9 cellular contexts compared by ENCODE assay signal in the genomic region with DNA sequence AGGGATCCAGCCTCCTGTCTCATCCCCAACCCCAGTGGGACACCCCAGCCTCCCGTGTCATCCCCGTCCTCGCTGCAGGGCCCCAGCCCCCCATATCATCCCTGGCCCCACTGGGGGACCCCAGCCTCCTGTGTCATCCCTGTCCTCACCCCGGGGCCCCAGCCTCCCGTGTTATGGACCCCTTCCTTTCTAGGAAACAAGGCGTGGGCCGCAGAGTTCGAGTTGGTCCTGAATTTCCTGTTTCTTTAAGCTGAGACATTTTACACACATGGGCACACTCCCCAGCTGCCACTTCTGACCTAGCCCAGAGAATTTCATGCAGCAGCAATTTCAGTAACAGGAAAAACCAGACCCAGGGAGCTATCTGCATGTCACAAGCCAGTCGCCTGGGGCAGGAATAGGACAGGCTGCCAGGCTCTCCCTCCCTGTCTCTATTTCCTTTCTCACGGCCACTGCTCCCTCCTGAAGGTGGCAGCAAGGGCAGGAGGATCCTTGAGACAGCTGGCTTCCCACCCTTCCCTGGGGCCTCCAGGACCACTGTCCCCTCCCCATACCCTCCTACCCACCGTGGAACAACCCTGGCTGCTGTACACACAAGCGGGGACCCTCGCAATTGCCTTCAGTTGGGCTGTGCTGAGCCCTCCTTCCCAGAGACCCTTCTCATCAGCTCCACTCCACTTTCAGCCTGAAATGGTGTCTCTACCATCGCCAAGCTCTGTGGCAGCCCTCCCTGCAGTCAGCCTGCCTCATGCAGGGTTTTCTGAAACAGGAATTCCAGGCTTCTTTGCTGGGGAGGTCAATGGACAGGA.
A peak's percentile ranks its signal among the peaks of the same experiment; 100 is the strongest.
DNase-seq lines count a peak whose midpoint lies in the region; ATAC-seq and TF ChIP-seq lines count a peak whose summit lies in the region.
"Had no signal": no experiment of that assay in that cellular context is flagged by ENCODE, and none has a peak within 500 bp of the region (broad histone marks: within the 10 kb centered on the region; RNA-seq: fewer than 3 reads in every experiment).

No MANE protein-coding gene starts in this region.

- no peaks in the 10 kb centered on the region for H4K20me1 ChIP-seq in Loucy (ENCODE audit: insufficient read depth, low read length, poor library complexity, severe bottlenecking)

- H3K36me3 ChIP-seq in Loucy (ENCODE audit: insufficient read depth, low read length) (no peaks in the 10 kb centered on the region), brain microvascular endothelial cell (replicated peaks) (no peaks in the 10 kb centered on the region)

- H3K9me3 ChIP-seq in Loucy (ENCODE audit: insufficient read depth, low read depth, low read length): no peaks in the 10 kb centered on the region

- H3K27ac Mint-ChIP-seq in HFFc6: no peak overlapping the region; the same call in 1 of the 2 replicates

- H3K27me3 ChIP-seq in Loucy (ENCODE audit: insufficient read depth, low read length, poor library complexity, severe bottlenecking) (no peaks in the 10 kb centered on the region), brain microvascular endothelial cell (replicated peaks) (no peaks in the 10 kb centered on the region)

- H3K4me3 ChIP-seq in Loucy (ENCODE audit: low read length, poor library complexity, severe bottlenecking) (no peak overlapping the region), brain microvascular endothelial cell (ENCODE audit: low read depth, low read length) (no peak overlapping the region)

- no peak overlapping the region for H3K4me3 Mint-ChIP-seq in HFFc6

- in situ Hi-C loops in brain microvascular endothelial cell (cut with HindIII; ENCODE audit: low pct_ligation_motif_present, low sequenced_read_pairs): no loop called here

- H3K79me2 ChIP-seq in Loucy (ENCODE audit: insufficient read depth, low read length): peaks cover 11% of the 10 kb centered on the region; the same call in 1 of the 2 replicates

- no peak for DNase-seq in brain microvascular endothelial cell
- peak; percentile 83 for DNase-seq in mucosa of gallbladder (ENCODE audit: low spot score)
- no peak for DNase-seq in HFFc6
- no peak for DNase-seq in cerebellum (ENCODE audit: low spot score)

- H3K27ac ChIP-seq in C4-2B (peak overlapping the region; percentile 74), brain microvascular endothelial cell (no peak overlapping the region)
- H3K27ac ChIP-seq: KMS-11 had no signal

- ATAC-seq in GM21576 (IDR thresholded peaks at IDR 0.05; ENCODE audit: unreplicated experiment): no peak
- ATAC-seq in HG03175 (IDR thresholded peaks at IDR 0.05; ENCODE audit: unreplicated experiment): no peak

- no peaks in the 10 kb centered on the region for H3K9me2 ChIP-seq in Loucy (replicated peaks; ENCODE audit: low read depth, low read length)

- TF ChIP-seq CTCF in C4-2B (conservative IDR thresholded peaks at IDR 0.05) (peak; percentile 52; the same call in 1 of the 2 replicates), Loucy (conservative IDR thresholded peaks at IDR 0.05; ENCODE audit: low read length) (0 out of 2 replicates have a peak, but pooled peaks have one; percentile 12), brain microvascular endothelial cell (IDR thresholded peaks at IDR 0.05; ENCODE audit: low read depth, low read length, missing control alignments) (peak; percentile 17), HFFc6 (IDR thresholded peaks at IDR 0.05) (no peak)

- H3K9ac ChIP-seq in Loucy (ENCODE audit: low read depth, low read length, poor library complexity, severe bottlenecking): peak overlapping the region; percentile 95
- H3K9ac ChIP-seq: KMS-11 had no signal

- H3K27me3 Mint-ChIP-seq in HFFc6 (ENCODE audit: insufficient read depth): peaks cover 21% of the 10 kb centered on the region

- no peak overlapping the region for H2AFZ ChIP-seq in Loucy (ENCODE audit: low read length)

- H3K4me1 ChIP-seq in Loucy (ENCODE audit: insufficient read depth, low read length, poor library complexity, severe bottlenecking): peaks cover 96% of the 10 kb centered on the region

- peaks cover 28% of the 10 kb centered on the region for H3K4me1 Mint-ChIP-seq in HFFc6 (ENCODE audit: low read depth)

- peaks cover 16% of the 10 kb centered on the region for H3F3A ChIP-seq in Loucy (ENCODE audit: low read depth)

- no peaks in the 10 kb centered on the region for H3K36me3 Mint-ChIP-seq in HFFc6 (ENCODE audit: low read depth)

- no peaks in the 10 kb centered on the region for H3K9me3 Mint-ChIP-seq in HFFc6

- H3K4me2 ChIP-seq in Loucy (ENCODE audit: low read depth, low read length, poor library complexity, severe bottlenecking): peak overlapping the region; percentile 72
- H3K4me2 ChIP-seq: KMS-11 had no signal
